ENCODE assay signal across 22 cellular contexts in the genomic region with DNA sequence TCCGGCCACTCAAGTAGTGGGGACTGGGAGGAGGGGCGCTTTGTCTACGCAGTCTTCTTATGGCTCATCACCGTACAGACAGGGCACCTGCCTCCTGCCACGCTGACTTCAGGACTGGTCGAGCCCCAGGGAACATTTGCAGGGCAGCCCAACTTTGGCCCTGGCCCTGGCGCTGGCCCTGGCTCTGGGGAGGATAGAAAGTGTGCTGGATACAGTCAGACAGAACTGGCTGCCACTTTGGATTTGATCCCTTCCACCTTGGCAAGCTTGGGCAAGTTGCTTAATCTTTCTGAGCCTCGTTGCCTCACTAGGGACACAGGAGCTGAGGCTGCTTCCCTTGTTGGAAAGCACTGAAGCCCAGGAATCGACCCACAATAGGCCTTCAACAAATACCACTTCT. TPM values are rescaled to one million over a fixed set of nuclear protein-coding genes. Genes with fewer than 3 reads are reported as not detected.
A peak's percentile ranks its signal among the peaks of the same experiment; 100 is the strongest.
DNase-seq lines count a peak whose midpoint lies in the region; ATAC-seq and TF ChIP-seq lines count a peak whose summit lies in the region.
"Had no signal": no experiment of that assay in that cellular context is flagged by ENCODE, and none has a peak within 500 bp of the region (broad histone marks: within the 10 kb centered on the region; RNA-seq: fewer than 3 reads in every experiment).

No MANE protein-coding gene starts in this region.

- TF ChIP-seq CTCF in adrenal gland (IDR thresholded peaks at IDR 0.05) = no peak
- TF ChIP-seq CTCF in left lung (IDR thresholded peaks at IDR 0.05) = no peak

- H3K27me3 ChIP-seq in adrenal gland = no peaks in the 10 kb centered on the region
- H3K27me3 ChIP-seq in left lung = no peaks in the 10 kb centered on the region
- H3K27me3 ChIP-seq: spleen had no signal

- no peaks in the 10 kb centered on the region for H3K9me3 Mint-ChIP-seq in stimulated activated effector memory CD8-positive, alpha-beta T cell treated with anti-CD3 and anti-CD28 coated beads, Interleukin-12 subunit alpha, Interleukin-12 subunit beta, amount 100 ng/mL, for 72 hours
- H3K9me3 Mint-ChIP-seq: activated naive CD4-positive, alpha-beta T cell treated with anti-CD3 and anti-CD28 coated beads, Interleukin-2, amount 50 U/mL, for 24 hours; activated T-helper 1 cell treated with anti-CD3 and anti-CD28 coated beads, Interleukin-12 subunit alpha, Interleukin-12 subunit beta, Interleukin-2, Interleukin-4 antibody, amounts not matched to agents 30 ng/mL and 10 ng/mL and 1 ng/mL, durations not matched to agents 14 hours and 24 hours and 36 hours; CD8-positive, alpha-beta T cell; central memory CD8-positive, alpha-beta T cell; stimulated activated naive B cell treated with anti-CD40 and anti-IgM and Interleukin-4, amounts not matched to agents 10 μg/mL and 1 μg/mL and 100 μg/mL, for 72 hours had no signal

- TF ChIP-seq POLR2A in adrenal gland (IDR thresholded peaks at IDR 0.05) = no peak

- H3K27ac Mint-ChIP-seq in stimulated activated effector memory CD8-positive, alpha-beta T cell treated with anti-CD3 and anti-CD28 coated beads, Interleukin-12 subunit alpha, Interleukin-12 subunit beta, amount 100 ng/mL, for 72 hours = peak overlapping the region; percentile 81
- H3K27ac Mint-ChIP-seq: activated naive CD4-positive, alpha-beta T cell treated with anti-CD3 and anti-CD28 coated beads, Interleukin-2, amount 50 U/mL, for 24 hours; CD8-positive, alpha-beta T cell; stimulated activated naive B cell treated with anti-CD40 and anti-IgM and Interleukin-4, amounts not matched to agents 10 μg/mL and 1 μg/mL and 100 μg/mL, for 72 hours had no signal

- intact Hi-C loops in adrenal gland (cut with DNase I) = no loop called here
- intact Hi-C loops in left lung (cut with DNase I) = no loop called here

- H3K36me3 Mint-ChIP-seq in stimulated activated effector memory CD8-positive, alpha-beta T cell treated with anti-CD3 and anti-CD28 coated beads, Interleukin-12 subunit alpha, Interleukin-12 subunit beta, amount 100 ng/mL, for 72 hours = peaks cover 20% of the 10 kb centered on the region

- H3K36me3 ChIP-seq in adrenal gland (replicated peaks in 1 of 2) = no peaks in the 10 kb centered on the region
- peaks cover 0 to 42% of the 10 kb centered on the region in 2 donors for H3K36me3 ChIP-seq in left lung

- H3K4me1 ChIP-seq in adrenal gland (replicated peaks in 1 of 2) = no peaks in the 10 kb centered on the region
- no peaks in the 10 kb centered on the region for H3K4me1 ChIP-seq in left lung
- H3K4me1 ChIP-seq: spleen had no signal

- H3K4me1 Mint-ChIP-seq in stimulated activated effector memory CD8-positive, alpha-beta T cell treated with anti-CD3 and anti-CD28 coated beads, Interleukin-12 subunit alpha, Interleukin-12 subunit beta, amount 100 ng/mL, for 72 hours = no peaks in the 10 kb centered on the region
- H3K4me1 Mint-ChIP-seq: activated naive CD4-positive, alpha-beta T cell treated with anti-CD3 and anti-CD28 coated beads, Interleukin-2, amount 50 U/mL, for 24 hours; central memory CD8-positive, alpha-beta T cell had no signal

- no peak overlapping the region for H3K4me3 ChIP-seq in adrenal gland
- no peak overlapping the region for H3K4me3 ChIP-seq in left lung
- H3K4me3 ChIP-seq: spleen had no signal

- no peak overlapping the region for H3K27ac ChIP-seq in adrenal gland
- H3K27ac ChIP-seq in left lung = no peak overlapping the region
- H3K27ac ChIP-seq: spleen had no signal

- ATAC-seq in left lung (peak; percentile 7), GM18502 (IDR thresholded peaks at IDR 0.05; ENCODE audit: poor library complexity, unreplicated experiment) (no peak)
- ATAC-seq in stimulated activated effector memory CD8-positive, alpha-beta T cell treated with anti-CD3 and anti-CD28 coated beads, Interleukin-12 subunit alpha, Interleukin-12 subunit beta, amount 100 ng/mL, for 72 hours = no peak
- ATAC-seq: CD8-positive, alpha-beta T cell; stimulated activated naive B cell treated with anti-CD40 and anti-IgM and Interleukin-4, amounts not matched to agents 10 μg/mL and 1 μg/mL and 100 μg/mL, for 72 hours had no signal

- peak in 6 of 7 donors; percentile 70 to 81 (median 74) for DNase-seq in adrenal gland
- peak; percentile 55 for DNase-seq in fibroblast of gingiva (ENCODE audit: low read depth)
- no peak for DNase-seq in left lung
- DNase-seq in stimulated activated effector memory CD8-positive, alpha-beta T cell treated with anti-CD3 and anti-CD28 coated beads, Interleukin-12 subunit alpha, Interleukin-12 subunit beta, amount 100 ng/mL, for 72 hours (ENCODE audit: low spot score in 2 of 2) = no peak
- no peak for DNase-seq in stimulated activated naive CD4-positive, alpha-beta T cell treated with Interleukin-2 at 50 U/mL for 16 hours (lab: John Stamatoyannopoulos, UW)
- no peak for DNase-seq in UCSD-AML1 (lab: John Stamatoyannopoulos, UW; ENCODE audit: unreplicated experiment)
- DNase-seq: activated CD4-positive, alpha-beta T cell treated with anti-CD3 and anti-CD28 coated beads, Interleukin-2, amount 50 U/mL, for 1 hour; CD8-positive, alpha-beta T cell; foreskin melanocyte; KG1; NCI-H1436 treated with DMSO at 0.1 percent for 48 hours; NCI-H2107; NCI-H446; occipital lobe; OCI-M1; spleen; stimulated activated CD4-positive, alpha-beta T cell treated with anti-CD3 and anti-CD28 coated beads, Interleukin-4, amount 100 ng/mL, for 1 hour; stimulated activated naive B cell treated with anti-CD40 and anti-IgM and Interleukin-4, amounts not matched to agents 10 μg/mL and 1 μg/mL and 100 μg/mL, for 72 hours had no signal

- WGBS in adrenal gland, 4 donors = 51 to 100% (median 70%) methylated on average over 1 to 9 of the region's 9 CpGs

- H3K9me3 ChIP-seq in adrenal gland (replicated peaks in 1 of 3) (no peaks in the 10 kb centered on the region), left lung (no peaks in the 10 kb centered on the region)
- H3K9me3 ChIP-seq: spleen had no signal

- no peak overlapping the region for H3K4me3 Mint-ChIP-seq in stimulated activated effector memory CD8-positive, alpha-beta T cell treated with anti-CD3 and anti-CD28 coated beads, Interleukin-12 subunit alpha, Interleukin-12 subunit beta, amount 100 ng/mL, for 72 hours
- H3K4me3 Mint-ChIP-seq: activated naive CD4-positive, alpha-beta T cell treated with anti-CD3 and anti-CD28 coated beads, Interleukin-2, amount 50 U/mL, for 24 hours; activated T-helper 1 cell treated with anti-CD3 and anti-CD28 coated beads, Interleukin-12 subunit alpha, Interleukin-12 subunit beta, Interleukin-2, Interleukin-4 antibody, amounts not matched to agents 30 ng/mL and 10 ng/mL and 1 ng/mL, durations not matched to agents 14 hours and 24 hours and 36 hours; CD8-positive, alpha-beta T cell; central memory CD8-positive, alpha-beta T cell had no signal

RNA-seq across cellular contexts. Expression of gene LGALS9, which starts 13.6 kb away (rescaled TPM):
- total RNA-seq in adrenal gland (10 to 100 TPM; 22.0 to 87.7 (median 50.8) TPM), left lung (100 to 1,000 TPM in 1 of 2 donors, 10 to 100 TPM in 1; 83.3 to 149 TPM)
- 10 to 100 TPM; 33.8 to 74.3 (median 39.0) TPM for polyA plus RNA-seq in adrenal gland

Comparison
In these comparisons a context has a peak if more than half of its experiments do, and no peak if none do; other contexts are left out.
1. DNase-seq: peak in adrenal gland (6 of 7) and fibroblast of gingiva (single experiment); none in left lung (0 of 2), stimulated activated effector memory CD8-positive, alpha-beta T cell treated with anti-CD3 and anti-CD28 coated beads, Interleukin-12 subunit alpha, Interleukin-12 subunit beta, amount 100 ng/mL, for 72 hours (0 of 2), stimulated activated naive CD4-positive, alpha-beta T cell treated with Interleukin-2 at 50 U/mL for 16 hours (single experiment) and UCSD-AML1 (single experiment).